26 cellular contexts compared by ENCODE assay signal in genomic region chr12:26548227-26548626, GRCh38.
"Had no signal": no experiment of that assay in that cellular context is flagged by ENCODE, and none has a peak within 500 bp of the region (broad histone marks: within the 10 kb centered on the region; RNA-seq: fewer than 3 reads in every experiment).

No MANE protein-coding gene starts in this region.

- H3K27ac Mint-ChIP-seq: naive thymus-derived CD8-positive, alpha-beta T cell; nephron; neural progenitor cell; stimulated activated naive B cell treated with anti-CD40 and anti-IgM and Interleukin-4, amounts not matched to agents 10 μg/mL and 1 μg/mL and 100 μg/mL, for 72 hours had no signal

- ATAC-seq: lower lobe of right lung; naive thymus-derived CD8-positive, alpha-beta T cell; sciatic nerve; stimulated activated naive B cell treated with anti-CD40 and anti-IgM and Interleukin-4, amounts not matched to agents 10 μg/mL and 1 μg/mL and 100 μg/mL, for 72 hours; stimulated activated naive CD8-positive, alpha-beta T cell treated with anti-CD3 and anti-CD28 coated beads, Interleukin-15, Interleukin-2, amounts not matched to agents 100 U/mL and 50 U/mL, for 24 hours had no signal

- H3K4me1 Mint-ChIP-seq: nephron, neural progenitor cell had no signal

- DNase-seq: hippocampal formation; kidney; lower lobe of right lung; mammary epithelial cell; mesenchymal stem cell; naive thymus-derived CD8-positive, alpha-beta T cell; occipital lobe; stimulated activated CD4-positive, alpha-beta T cell treated with anti-CD3 and anti-CD28 coated beads, Interleukin-12 subunit alpha, Interleukin-12 subunit beta, amount 100 ng/mL, for 4 hours; stimulated activated CD4-positive, alpha-beta T cell treated with anti-CD3 and anti-CD28 coated beads, Interleukin-15, amount 100 ng/mL, for 24 hours; stimulated activated CD4-positive, alpha-beta T cell treated with anti-CD3 and anti-CD28 coated beads, Interleukin-2, amount 100 ng/mL, for 24 hours; stimulated activated CD4-positive, alpha-beta T cell treated with anti-CD3 and anti-CD28 coated beads, Interleukin-4, amount 100 ng/mL, for 1 hour; stimulated activated naive B cell treated with anti-CD40 and anti-IgM and Interleukin-4, amounts not matched to agents 10 μg/mL and 1 μg/mL and 100 μg/mL, for 72 hours; stimulated activated naive CD8-positive, alpha-beta T cell treated with anti-CD3 and anti-CD28 coated beads, Interleukin-15, Interleukin-2, amounts not matched to agents 100 U/mL and 50 U/mL, for 24 hours; stomach; testis; thyroid gland; transverse colon; upper lobe of left lung had no signal

- H3K27ac ChIP-seq: lower lobe of right lung, neural progenitor cell, neutrophil, parathyroid adenoma, right atrium auricular region, skin epidermis, stomach, testis, thyroid gland, transverse colon, upper lobe of left lung, vagina had no signal

- H3K27me3 Mint-ChIP-seq: naive thymus-derived CD8-positive, alpha-beta T cell; stimulated activated naive B cell treated with anti-CD40 and anti-IgM and Interleukin-4, amounts not matched to agents 10 μg/mL and 1 μg/mL and 100 μg/mL, for 72 hours had no signal

- H3K36me3 ChIP-seq: lower lobe of right lung, neural progenitor cell, right atrium auricular region, thyroid gland had no signal

- H3K36me3 Mint-ChIP-seq: neural progenitor cell had no signal

- H3K27me3 ChIP-seq: neural progenitor cell, neutrophil, right atrium auricular region, stomach, testis, thyroid gland, transverse colon, upper lobe of left lung, vagina had no signal

- H3K9me3 ChIP-seq: lower lobe of right lung, neutrophil, right atrium auricular region, testis, thyroid gland, transverse colon, upper lobe of left lung, vagina had no signal

- H3K4me3 Mint-ChIP-seq: naive thymus-derived CD8-positive, alpha-beta T cell; nephron; neural progenitor cell; stimulated activated naive B cell treated with anti-CD40 and anti-IgM and Interleukin-4, amounts not matched to agents 10 μg/mL and 1 μg/mL and 100 μg/mL, for 72 hours had no signal

- H3K4me3 ChIP-seq: lower lobe of right lung, neural progenitor cell, right atrium auricular region, skin epidermis, stomach, testis, thyroid gland, transverse colon, upper lobe of left lung, vagina had no signal

- H3K4me1 ChIP-seq: lower lobe of right lung, neural progenitor cell, parathyroid adenoma, stomach, testis, thyroid gland, transverse colon, upper lobe of left lung, vagina had no signal
